ENCODE assay signal across 8 cellular contexts in the genomic region with DNA sequence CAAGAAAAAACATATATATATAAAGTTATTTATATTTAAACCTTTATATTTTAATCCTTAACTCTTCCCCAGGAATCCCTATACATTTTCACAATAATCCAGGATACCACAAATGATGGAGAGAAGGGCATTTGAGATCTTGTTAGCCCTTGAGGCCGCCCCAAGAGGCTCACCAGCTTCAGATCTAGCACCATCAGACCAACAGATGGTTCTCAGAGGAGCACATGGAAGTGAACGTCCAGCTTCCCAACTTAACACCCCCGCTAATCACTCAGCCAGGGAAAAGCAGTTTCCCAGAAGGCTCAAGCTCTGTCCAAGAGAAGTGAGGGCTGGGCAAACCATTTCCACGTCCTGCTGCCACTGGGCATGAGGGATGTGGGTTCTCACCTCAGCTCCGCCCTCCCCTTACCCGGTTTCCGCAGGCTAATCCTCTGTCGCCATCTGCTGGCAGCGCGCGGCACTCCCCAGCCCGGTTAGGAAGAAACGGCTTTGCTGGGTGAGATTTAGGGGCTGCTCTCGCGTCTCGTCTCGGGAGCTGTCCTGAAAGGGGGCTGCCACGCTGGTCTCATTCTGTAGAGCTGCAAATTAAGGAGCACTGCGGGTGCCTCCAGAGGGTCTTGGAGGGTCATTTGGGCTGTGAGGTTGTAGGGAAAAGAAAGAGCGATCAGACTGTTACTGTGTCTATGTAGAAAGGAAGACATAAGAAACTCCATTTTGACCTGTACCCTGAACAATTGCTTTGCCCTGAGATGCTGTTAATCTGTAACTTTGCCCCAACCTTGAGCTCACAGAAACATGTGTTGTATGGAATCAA. TPM values are rescaled to one million over a fixed set of nuclear protein-coding genes. Genes with fewer than 3 reads are reported as not detected.
DNase-seq lines count a peak whose midpoint lies in the region; ATAC-seq, FAIRE-seq and TF ChIP-seq lines count a peak whose summit lies in the region.

No MANE protein-coding gene starts in this region.

- no peak overlapping the region for H3K27ac ChIP-seq in astrocyte (ENCODE audit: low read depth, low read length)
- H3K27ac ChIP-seq in skeletal muscle tissue (ENCODE audit: low read depth, low read length): no peak overlapping the region

- H3K9ac ChIP-seq in astrocyte (ENCODE audit: low read length): peak overlapping the region; percentile 63
- H3K9ac ChIP-seq in skeletal muscle tissue (ENCODE audit: low read depth in 1 of 3, low read length in 3 of 3): peak overlapping the region in 2 of 3 donors; percentile 56 to 61

- peak; percentile 69 for DNase-seq in NCI-H128 (lab: John Stamatoyannopoulos, UW; ENCODE audit: unreplicated experiment)
- DNase-seq in T1000 (lab: John Stamatoyannopoulos, UW): peak; percentile 70
- peak; percentile 48 for DNase-seq in astrocyte (ENCODE audit: low read depth)
- DNase-seq in iPS DF 19.7 (ENCODE audit: low read depth, low spot score): peak; percentile 30
- DNase-seq in NCI-H187 treated with DMSO at 0.1 percent for 48 hours (lab: John Stamatoyannopoulos, UW): no peak

- H4K20me1 ChIP-seq in astrocyte (ENCODE audit: insufficient read depth, low read length): no peaks in the 10 kb centered on the region

- no peak overlapping the region for H3K27ac Mint-ChIP-seq in astrocyte (ENCODE audit: unreplicated experiment)

- peak overlapping the region; percentile 81 for H3K4me2 ChIP-seq in astrocyte (ENCODE audit: low read length)

- TF ChIP-seq CTCF in astrocyte (IDR thresholded peaks at IDR 0.05; ENCODE audit: insufficient read depth, low read depth, low read length): peak; percentile 86

- H3K27me3 Mint-ChIP-seq in astrocyte (ENCODE audit: low read depth, unreplicated experiment): peaks cover 2% of the 10 kb centered on the region

- H3K4me1 ChIP-seq in astrocyte (ENCODE audit: insufficient read depth, low read length) (peaks cover 3% of the 10 kb centered on the region), skeletal muscle tissue (ENCODE audit: control insufficient read depth in 3 of 3, insufficient read depth in 3 of 3, low read length in 3 of 3) (peaks cover 0 to 6% (median 2%) of the 10 kb centered on the region in 3 donors)

- no peak for FAIRE-seq in astrocyte (lab: Jason Lieb, UNC)

- H3K4me1 Mint-ChIP-seq in astrocyte (ENCODE audit: low read depth, unreplicated experiment): no peaks in the 10 kb centered on the region

- H2AFZ ChIP-seq in astrocyte (ENCODE audit: low read depth, low read length): peak overlapping the region; percentile 68

- H3K79me2 ChIP-seq in astrocyte (ENCODE audit: insufficient read depth, low read length): no peaks in the 10 kb centered on the region

- H3K4me3 ChIP-seq in astrocyte (ENCODE audit: insufficient read depth, low read depth, low read length) (peak overlapping the region; percentile 31), skeletal muscle tissue (ENCODE audit: low read length in 3 of 3) (peak overlapping the region; percentile 32 to 56 (median 35))

- ATAC-seq in GM18498 (IDR thresholded peaks at IDR 0.05; ENCODE audit: unreplicated experiment) (peak; percentile 98), HG02763 (IDR thresholded peaks at IDR 0.05; ENCODE audit: unreplicated experiment) (peak; percentile 97)

- H3K36me3 Mint-ChIP-seq in astrocyte (ENCODE audit: low read depth, unreplicated experiment): peaks cover 11% of the 10 kb centered on the region

- H3K9me3 Mint-ChIP-seq in astrocyte (ENCODE audit: unreplicated experiment): peaks cover 10% of the 10 kb centered on the region

- peaks cover 6% of the 10 kb centered on the region for H3K9me3 ChIP-seq in astrocyte (ENCODE audit: insufficient read depth, low read depth, low read length)
- no peaks in the 10 kb centered on the region for H3K9me3 ChIP-seq in skeletal muscle tissue (ENCODE audit: control insufficient read depth in 3 of 3, low read length in 3 of 3)

- H3K36me3 ChIP-seq in astrocyte (ENCODE audit: insufficient read depth, low read length): no peaks in the 10 kb centered on the region
- peaks cover 0 to 2% (median 0%) of the 10 kb centered on the region in 3 donors for H3K36me3 ChIP-seq in skeletal muscle tissue (ENCODE audit: control insufficient read depth in 3 of 3, insufficient read depth in 3 of 3, low read length in 3 of 3)

- H3K27me3 ChIP-seq in astrocyte (ENCODE audit: insufficient read depth, low read length) (no peaks in the 10 kb centered on the region), skeletal muscle tissue (ENCODE audit: control insufficient read depth in 3 of 3, insufficient read depth in 3 of 3, low read length in 3 of 3) (no peaks in the 10 kb centered on the region)

- H3K4me3 Mint-ChIP-seq in astrocyte (ENCODE audit: unreplicated experiment): no peak overlapping the region

RNA-seq across cellular contexts. Expression of gene FAM111A, which starts 6.8 kb away (rescaled TPM):
- 11.1 and 13.1 TPM in 2 replicates for total RNA-seq in astrocyte
- total RNA-seq in skeletal muscle tissue: 17.2 TPM

RNA-seq across cellular contexts. Expression of gene FAM111B, which starts 28.8 kb away (rescaled TPM):
- total RNA-seq in astrocyte (0.72 and 0.95 TPM in 2 replicates), skeletal muscle tissue (3.7 TPM)

RNA-seq across cellular contexts. Expression of gene DTX4, which starts 36.1 kb away (rescaled TPM):
- total RNA-seq in astrocyte (16.1 and 19.5 TPM in 2 replicates), skeletal muscle tissue (9.9 TPM)

RNA-seq across cellular contexts. Expression of gene GLYATL1B, which starts 49.7 kb away (rescaled TPM):
- not detected in 2 replicates for total RNA-seq in astrocyte
- not detected for total RNA-seq in skeletal muscle tissue
